18 cellular contexts compared by ENCODE assay signal in the genomic region with DNA sequence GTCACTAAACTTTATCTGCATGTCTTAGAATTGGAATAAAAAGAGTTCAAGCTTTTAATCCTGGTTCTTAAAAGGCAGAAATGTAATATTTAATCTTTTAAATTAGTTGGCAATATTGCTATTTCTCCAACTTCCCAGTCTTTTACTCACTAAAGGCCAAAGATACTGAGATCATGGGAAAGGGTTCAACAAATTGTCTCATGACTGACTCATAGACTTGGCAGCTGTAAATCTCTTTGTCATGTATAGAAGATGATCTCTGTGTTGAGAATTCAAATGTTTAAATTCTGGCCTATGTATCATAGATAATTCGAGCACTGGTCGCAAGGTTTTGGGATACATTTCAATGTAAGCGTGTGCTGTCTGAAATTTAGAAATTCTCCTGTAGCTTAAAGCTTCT. TPM values are rescaled to one million over a fixed set of nuclear protein-coding genes. Genes with fewer than 3 reads are reported as not detected.
DNase-seq lines count a peak whose midpoint lies in the region; ATAC-seq and TF ChIP-seq lines count a peak whose summit lies in the region.
"Had no signal": no experiment of that assay in that cellular context is flagged by ENCODE, and none has a peak within 500 bp of the region (broad histone marks: within the 10 kb centered on the region; RNA-seq: fewer than 3 reads in every experiment).

No MANE protein-coding gene starts in this region.

- TF ChIP-seq CTCF in PC-3 (conservative IDR thresholded peaks at IDR 0.05; ENCODE audit: low read depth, low read length) (no peak), epithelial cell of esophagus (IDR thresholded peaks at IDR 0.05; ENCODE audit: insufficient read depth, low read depth, low read length, missing control alignments) (no peak)

- no peaks in the 10 kb centered on the region for H4K20me1 ChIP-seq in PC-3 (ENCODE audit: low read length)
- H4K20me1 ChIP-seq: BLaER1 treated with 17β-estradiol and CSF1 and Interleukin-3, amounts not matched to agents 10 nM and 100 nM had no signal

- no peaks in the 10 kb centered on the region for H3K9me2 ChIP-seq in PC-3 (replicated peaks; ENCODE audit: low read length)

- peak; percentile 67 for DNase-seq in Daoy (ENCODE audit: low read depth)
- peak; percentile 56 for DNase-seq in PC-3
- peak; percentile 80 for DNase-seq in epithelial cell of esophagus (ENCODE audit: low read depth)
- DNase-seq in non-pigmented ciliary epithelial cell (ENCODE audit: low read depth): peak; percentile 70
- no peak for DNase-seq in T-helper 2 cell
- no peak for DNase-seq in NCI-H774 (lab: John Stamatoyannopoulos, UW)
- no peak for DNase-seq in NCI-H1694 treated with DMSO at 0.1 percent for 48 hours (lab: John Stamatoyannopoulos, UW)
- DNase-seq: activated naive CD8-positive, alpha-beta T cell treated with anti-CD3 and anti-CD28 coated beads for 36 hours; colonic mucosa; DMS153; NCI-H187; NCI-H524 had no signal

- CTCF ChIA-PET in PC-3 (lab: Charles Lee): no interaction called here

- no peak overlapping the region for H2AFZ ChIP-seq in PC-3 (ENCODE audit: low read length)

- no peak for ATAC-seq in PC-3
- ATAC-seq in GM21515 (IDR thresholded peaks at IDR 0.05; ENCODE audit: unreplicated experiment): no peak
- ATAC-seq: left lobe of liver had no signal

- intact Hi-C loops in PC-3 (cut with micrococcal nuclease): no loop called here

- POLR2A ChIA-PET in PC-3 (lab: Charles Lee; ENCODE audit: unreplicated experiment): no interaction called here

- no peak overlapping the region for H3K9ac ChIP-seq in PC-3 (ENCODE audit: low read length)
- H3K9ac ChIP-seq: BLaER1 treated with 17β-estradiol and CSF1 and Interleukin-3, amounts not matched to agents 10 nM and 100 nM had no signal

- no peaks in the 10 kb centered on the region for H3K79me2 ChIP-seq in PC-3 (ENCODE audit: low read length)

- H3K9me3 ChIP-seq in PC-3 (ENCODE audit: low read length): no peaks in the 10 kb centered on the region
- H3K9me3 ChIP-seq: BLaER1 treated with 17β-estradiol and CSF1 and Interleukin-3, amounts not matched to agents 10 nM and 100 nM; colonic mucosa; MG63; prostate gland; vagina had no signal

- no peak overlapping the region for H3K4me2 ChIP-seq in PC-3 (ENCODE audit: low read length)
- H3K4me2 ChIP-seq: BLaER1 treated with 17β-estradiol and CSF1 and Interleukin-3, amounts not matched to agents 10 nM and 100 nM had no signal

- H3F3A ChIP-seq in PC-3 (ENCODE audit: low read length, unreplicated experiment): no peaks in the 10 kb centered on the region

- H3K27ac ChIP-seq in PC-3 (ENCODE audit: low read length): no peak overlapping the region
- H3K27ac ChIP-seq: BLaER1 treated with 17β-estradiol and CSF1 and Interleukin-3, amounts not matched to agents 10 nM and 100 nM; colonic mucosa; prostate gland; vagina had no signal

- no peaks in the 10 kb centered on the region for H3K36me3 ChIP-seq in PC-3 (ENCODE audit: low read depth, low read length)
- H3K36me3 ChIP-seq: BLaER1 treated with 17β-estradiol and CSF1 and Interleukin-3, amounts not matched to agents 10 nM and 100 nM; colonic mucosa; MG63; prostate gland; vagina had no signal

- H3K4me1 ChIP-seq in PC-3 (ENCODE audit: insufficient read depth, low read length): peaks cover 9% of the 10 kb centered on the region
- H3K4me1 ChIP-seq: colonic mucosa, prostate gland had no signal

- H3K4me3 ChIP-seq in PC-3 (ENCODE audit: low read length) (no peak overlapping the region), epithelial cell of esophagus (ENCODE audit: low read length) (no peak overlapping the region)
- H3K4me3 ChIP-seq: BLaER1 treated with 17β-estradiol and CSF1 and Interleukin-3, amounts not matched to agents 10 nM and 100 nM; colonic mucosa; MG63; prostate gland; vagina had no signal

- H3K27me3 ChIP-seq in PC-3 (ENCODE audit: low read length): no peaks in the 10 kb centered on the region
- H3K27me3 ChIP-seq: BLaER1 treated with 17β-estradiol and CSF1 and Interleukin-3, amounts not matched to agents 10 nM and 100 nM; colonic mucosa; MG63; vagina had no signal

- no TSS peak for BruUV-seq in PC-3 (replicated peaks; lab: Mats Ljungman, UMichigan)

RNA-seq across cellular contexts. Expression of gene STRAP, which starts 40.1 kb away (rescaled TPM):
- total RNA-seq in Daoy (2014; rRNA removed; shearing (Covaris generic)): 116 and 119 TPM in 2 replicates
- 64.8 and 80.4 TPM in 2 replicates for total RNA-seq in PC-3 (2014; rRNA removed)

RNA-seq across cellular contexts. Expression of gene EPS8, which starts 52.9 kb away (rescaled TPM):
- total RNA-seq in Daoy (2014; rRNA removed; shearing (Covaris generic)): 21.1 and 31.6 TPM in 2 replicates
- 37.8 and 47.4 TPM in 2 replicates for total RNA-seq in PC-3 (2014; rRNA removed)

Comparison
In these comparisons a context has a peak if more than half of its experiments do, and no peak if none do; other contexts are left out.
1. DNase-seq: peak in Daoy (single experiment), PC-3 (single experiment), epithelial cell of esophagus (single experiment) and non-pigmented ciliary epithelial cell (single experiment); none in T-helper 2 cell (0 of 5), NCI-H774 (single experiment) and NCI-H1694 treated with DMSO at 0.1 percent for 48 hours (single experiment).